ENCODE assay signal across 1 cellular context in the genomic region with DNA sequence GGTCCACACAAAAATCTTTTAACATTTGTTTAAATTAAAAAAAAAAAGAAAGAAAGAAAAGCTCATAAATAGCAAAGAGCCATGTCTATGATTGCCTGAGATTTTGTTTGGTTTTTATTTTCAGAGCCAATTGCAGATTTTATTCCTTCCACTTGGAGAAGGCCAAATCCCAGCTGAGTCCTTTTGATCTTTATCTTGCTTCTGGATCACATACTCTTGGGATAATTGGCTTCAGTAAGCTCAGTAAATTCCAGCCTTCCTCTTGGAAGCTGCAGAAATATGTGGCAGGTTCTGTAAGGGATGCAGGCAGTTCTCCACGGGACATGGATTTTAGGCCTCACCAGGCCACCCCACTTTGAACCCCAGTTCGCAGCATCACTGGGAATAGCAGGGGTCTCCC.
TF ChIP-seq lines count a peak whose summit lies in the region.

No MANE protein-coding gene starts in this region.

TF ChIP-seq in SK-N-SH treated with all-trans-retinoic acid at 6 μM for 48 hours, 23 proteins besides CTCF, POLR2A, EP300 and RAD21 (continued from another document):
- TF ChIP-seq, protein P1, sequence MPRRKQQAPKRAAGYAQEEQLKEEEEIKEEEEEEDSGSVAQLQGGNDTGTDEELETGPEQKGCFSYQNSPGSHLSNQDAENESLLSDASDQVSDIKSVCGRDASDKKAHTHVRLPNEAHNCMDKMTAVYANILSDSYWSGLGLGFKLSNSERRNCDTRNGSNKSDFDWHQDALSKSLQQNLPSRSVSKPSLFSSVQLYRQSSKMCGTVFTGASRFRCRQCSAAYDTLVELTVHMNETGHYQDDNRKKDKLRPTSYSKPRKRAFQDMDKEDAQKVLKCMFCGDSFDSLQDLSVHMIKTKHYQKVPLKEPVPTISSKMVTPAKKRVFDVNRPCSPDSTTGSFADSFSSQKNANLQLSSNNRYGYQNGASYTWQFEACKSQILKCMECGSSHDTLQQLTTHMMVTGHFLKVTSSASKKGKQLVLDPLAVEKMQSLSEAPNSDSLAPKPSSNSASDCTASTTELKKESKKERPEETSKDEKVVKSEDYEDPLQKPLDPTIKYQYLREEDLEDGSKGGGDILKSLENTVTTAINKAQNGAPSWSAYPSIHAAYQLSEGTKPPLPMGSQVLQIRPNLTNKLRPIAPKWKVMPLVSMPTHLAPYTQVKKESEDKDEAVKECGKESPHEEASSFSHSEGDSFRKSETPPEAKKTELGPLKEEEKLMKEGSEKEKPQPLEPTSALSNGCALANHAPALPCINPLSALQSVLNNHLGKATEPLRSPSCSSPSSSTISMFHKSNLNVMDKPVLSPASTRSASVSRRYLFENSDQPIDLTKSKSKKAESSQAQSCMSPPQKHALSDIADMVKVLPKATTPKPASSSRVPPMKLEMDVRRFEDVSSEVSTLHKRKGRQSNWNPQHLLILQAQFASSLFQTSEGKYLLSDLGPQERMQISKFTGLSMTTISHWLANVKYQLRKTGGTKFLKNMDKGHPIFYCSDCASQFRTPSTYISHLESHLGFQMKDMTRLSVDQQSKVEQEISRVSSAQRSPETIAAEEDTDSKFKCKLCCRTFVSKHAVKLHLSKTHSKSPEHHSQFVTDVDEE (CRISPR knock-in tag; IDR thresholded peaks at IDR 0.05): no peak
- TF ChIP-seq ZNF70 (CRISPR knock-in tag; IDR thresholded peaks at IDR 0.05): no peak
- TF ChIP-seq CSDC2 (CRISPR knock-in tag; IDR thresholded peaks at IDR 0.05): no peak
- no peak for TF ChIP-seq ZNF565 (CRISPR knock-in tag; conservative IDR thresholded peaks at IDR 0.05; ENCODE audit: low read depth)
